17 cellular contexts compared by ENCODE assay signal in genomic region chr3:26015752-26016151, GRCh38.
DNase-seq lines count a peak whose midpoint lies in the region; TF ChIP-seq lines count a peak whose summit lies in the region.
"Had no signal": no experiment of that assay in that cellular context is flagged by ENCODE, and none has a peak within 500 bp of the region (broad histone marks: within the 10 kb centered on the region; RNA-seq: fewer than 3 reads in every experiment).

No MANE protein-coding gene starts in this region.

- H3K27ac ChIP-seq in suprapubic skin: no peak overlapping the region
- H3K27ac ChIP-seq: PC-9 had no signal

- CTCF ChIA-PET in HEK293T (lab: Yijun Ruan, JAX): no interaction called here

- H3K27me3 ChIP-seq in suprapubic skin: no peaks in the 10 kb centered on the region

- POLR2A ChIA-PET in HEK293T (lab: Yijun Ruan, JAX): no interaction called here

- 94% methylated on average over 5 of the region's 5 CpGs for WGBS in suprapubic skin

- no peaks in the 10 kb centered on the region for H3K4me1 ChIP-seq in suprapubic skin

- no peaks in the 10 kb centered on the region for H3K9me3 ChIP-seq in suprapubic skin

- TF ChIP-seq CTCF in GM12864 (IDR thresholded peaks at IDR 0.05; ENCODE audit: low read depth, low read length, missing control alignments): peak; percentile 14
- no peak for TF ChIP-seq CTCF in suprapubic skin (IDR thresholded peaks at IDR 0.05)

- in situ Hi-C loops in SK-MEL-5 (cut with HindIII; ENCODE audit: low pct_unique_long_range_greater_than_20kb, low sequenced_read_pairs): no loop called here

- H3K4me3 ChIP-seq in GM12864 (ENCODE audit: low read depth, low read length) (no peak overlapping the region), suprapubic skin (no peak overlapping the region)
- H3K4me3 ChIP-seq: PC-9 had no signal

- TF ChIP-seq EP300 in suprapubic skin (IDR thresholded peaks at IDR 0.05): no peak

- DNase-seq in GM12864 (ENCODE audit: low read depth) (no peak), HEK293T (ENCODE audit: extremely low spot score) (peak; percentile 6), SK-MEL-5 (ENCODE audit: low read depth, low spot score) (peak; percentile 3), iPS-NIHi11 (ENCODE audit: low spot score) (peak; percentile 25), AG08395 (ENCODE audit: low spot score) (no peak), hippocampal formation (lab: John Stamatoyannopoulos, UW) (no peak), DMS153 (lab: John Stamatoyannopoulos, UW) (no peak), suprapubic skin (ENCODE audit: low spot score in 2 of 2) (no peak)
- DNase-seq: C1 segment of cervical spinal cord, DND-41, Kasumi-1, MM.1S, NCI-H1092, NCI-H2081 treated with DMSO at 0.1 percent for 48 hours, NCI-H510A, NCI-H748 treated with DMSO at 0.1 percent for 48 hours, PC-9 had no signal

- TF ChIP-seq POLR2A in suprapubic skin (IDR thresholded peaks at IDR 0.05): no peak

- no peaks in the 10 kb centered on the region for H3K36me3 ChIP-seq in suprapubic skin

TF ChIP-seq in HEK293T, 16 proteins besides CTCF, POLR2A, EP300 and RAD21:
- no peak for TF ChIP-seq CTBP1 (IDR thresholded peaks at IDR 0.05; ENCODE audit: borderline replicate concordance)
- TF ChIP-seq HDGF (IDR thresholded peaks at IDR 0.05; ENCODE audit: borderline replicate concordance): no peak
- TF ChIP-seq ELF4 (IDR thresholded peaks at IDR 0.05): no peak
- TF ChIP-seq ZNF384 (IDR thresholded peaks at IDR 0.05): no peak
TF ChIP-seq in HEK293T: peak in this region for 0.

Comparison
In these comparisons a context has a peak if more than half of its experiments do, and no peak if none do; other contexts are left out.
1. DNase-seq: peak in HEK293T (single experiment), SK-MEL-5 (single experiment) and iPS-NIHi11 (single experiment); none in GM12864 (single experiment), AG08395 (single experiment), hippocampal formation (0 of 2), DMS153 (single experiment) and suprapubic skin (0 of 2).